ENCODE assay signal across 8 cellular contexts in the genomic region with DNA sequence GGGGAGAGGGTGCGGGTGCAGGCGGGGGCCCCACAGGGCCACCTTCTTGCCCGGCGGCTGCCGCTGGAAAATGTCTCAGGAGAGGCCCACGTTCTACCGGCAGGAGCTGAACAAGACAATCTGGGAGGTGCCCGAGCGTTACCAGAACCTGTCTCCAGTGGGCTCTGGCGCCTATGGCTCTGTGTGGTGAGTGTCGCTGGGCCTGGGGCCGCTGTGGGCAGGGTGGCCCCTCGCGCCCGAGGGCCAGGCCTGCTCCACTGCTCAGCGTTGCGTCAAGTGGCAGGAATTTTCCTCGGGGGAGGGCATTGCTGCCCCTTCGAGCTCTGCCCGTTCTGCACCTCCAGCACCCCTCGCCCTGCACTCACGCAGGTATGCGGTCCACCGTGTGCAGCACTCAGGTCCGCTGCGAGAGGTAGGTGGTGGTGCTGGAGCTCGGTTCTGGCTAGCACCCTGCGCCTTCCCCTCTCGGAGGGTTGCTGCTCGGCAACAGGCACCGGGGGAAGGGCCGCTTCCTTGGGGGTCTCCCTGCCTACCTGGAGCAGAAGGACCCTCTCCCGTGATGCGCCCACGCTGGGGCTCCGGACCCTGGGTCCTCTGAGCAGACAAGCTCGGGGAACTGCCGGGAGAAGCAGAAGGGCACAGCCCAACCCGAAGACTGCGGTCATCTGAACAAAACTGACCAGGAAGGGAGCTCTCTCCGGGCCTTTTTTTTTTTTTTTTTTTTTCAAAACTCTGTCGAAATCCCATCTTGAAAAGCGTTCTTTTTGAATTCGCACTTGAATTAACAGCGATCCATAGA. TPM values are rescaled to one million over a fixed set of nuclear protein-coding genes. Genes with fewer than 3 reads are reported as not detected.
DNase-seq lines count a peak whose midpoint lies in the region; ATAC-seq and TF ChIP-seq lines count a peak whose summit lies in the region.

No MANE protein-coding gene starts in this region.

- CTCF ChIA-PET in HCT116 (lab: Charles Lee) = interaction anchor here (0.8 to 1.6 kb wide), 7 partner anchors 10 to 96 kb away, joined by 3 to 9 read pairs (median 4); no protein-coding TSS in a partner anchor

- peak overlapping the region; percentile 98 for H3K4me3 ChIP-seq in GM08714 (ENCODE audit: low read length)
- peak overlapping the region; percentile 95 to 98 for H3K4me3 ChIP-seq in HCT116 (replicated peaks in 1 of 2; ENCODE audit: low read depth in 1 of 2, low read length in 2 of 2)
- H3K4me3 ChIP-seq in esophagus muscularis mucosa = peak overlapping the region; percentile 83 to 96 (median 95)

- H3K4me1 ChIP-seq in HCT116 (ENCODE audit: control insufficient read depth in 1 of 2, insufficient read depth in 2 of 2, low read length in 2 of 2) (peaks cover 4 to 21% of the 10 kb centered on the region in 2 experiments; a peak in 3 of 4 replicates), esophagus muscularis mucosa (peaks cover 20 to 50% (median 48%) of the 10 kb centered on the region in 4 donors)

- POLR2A ChIA-PET in HCT116 (lab: Charles Lee) = interaction anchor here (0.6 to 2.6 kb wide), 5 partner anchors 10 to 352 kb away, joined by 3 to 9 read pairs (median 4); no protein-coding TSS in a partner anchor

- no peaks in the 10 kb centered on the region for H3K9me3 Mint-ChIP-seq in naive B cell
- no peaks in the 10 kb centered on the region for H3K9me3 Mint-ChIP-seq in stimulated activated naive CD8-positive, alpha-beta T cell treated with anti-CD3 and anti-CD28 coated beads, Interleukin-15, amount 100 ng/mL, for 72 hours

- peak overlapping the region; percentile 84 for H3K4me2 ChIP-seq in HCT116 (ENCODE audit: low read length)

- H3K9me3 ChIP-seq in HCT116 (ENCODE audit: control insufficient read depth in 1 of 2, insufficient read depth in 1 of 2, low read depth in 1 of 2, low read length in 2 of 2) (no peaks in the 10 kb centered on the region), esophagus muscularis mucosa (no peaks in the 10 kb centered on the region)

- RAD21 ChIA-PET in HCT116 (lab: Charles Lee; ENCODE audit: low non-redundant PET in 1 of 2, low total read pairs in 2 of 2, uncharacterized antibody in 2 of 2, unreplicated experiment in 2 of 2) = interaction anchor here in 1 of 2 experiments (1.1 to 1.2 kb wide), 2 partner anchors 66 kb away, joined by 3 to 6 read pairs; no protein-coding TSS in a partner anchor

- ATAC-seq in HCT116 = peak; percentile 43
- ATAC-seq in naive B cell (ENCODE audit: low read depth in 2 of 2) = peak; percentile 32 to 38
- peak; percentile 44 for ATAC-seq in stimulated activated naive CD8-positive, alpha-beta T cell treated with anti-CD3 and anti-CD28 coated beads, Interleukin-15, amount 100 ng/mL, for 72 hours

- peak overlapping the region; percentile 84 to 98 (median 92) for H3K4me3 Mint-ChIP-seq in naive B cell
- H3K4me3 Mint-ChIP-seq in stimulated activated naive CD8-positive, alpha-beta T cell treated with anti-CD3 and anti-CD28 coated beads, Interleukin-15, amount 100 ng/mL, for 72 hours = peak overlapping the region; percentile 89 to 95

- H3K27ac ChIP-seq in HCT116 (ENCODE audit: low read depth, low read length) (peak overlapping the region; percentile 86), esophagus muscularis mucosa (replicated peaks in 1 of 4) (peak overlapping the region; percentile 92 to 96 (median 94))

- H3K36me3 ChIP-seq in HCT116 (ENCODE audit: control insufficient read depth in 1 of 2, insufficient read depth in 2 of 2, low read length in 2 of 2) (no peaks in the 10 kb centered on the region), esophagus muscularis mucosa (no peaks in the 10 kb centered on the region)

- no peak for TF ChIP-seq POLR2A in HCT116 (IDR thresholded peaks at IDR 0.05; ENCODE audit: borderline replicate concordance, extremely low read depth, insufficient read depth, insufficient read length)
- no peak for TF ChIP-seq POLR2A in esophagus muscularis mucosa (IDR thresholded peaks at IDR 0.05; ENCODE audit: low read depth)

- BruUV-seq in HCT116 (replicated peaks; lab: Mats Ljungman, UMichigan) = no TSS peak

- H3K9me2 ChIP-seq in HCT116 (ENCODE audit: insufficient read depth) = no peaks in the 10 kb centered on the region

- H3K27me3 ChIP-seq in HCT116 (ENCODE audit: insufficient read depth, low read length) (no peaks in the 10 kb centered on the region), esophagus muscularis mucosa (peaks cover 0 to 13% (median 5%) of the 10 kb centered on the region in 4 donors)

- H4K20me1 ChIP-seq in HCT116 (ENCODE audit: insufficient read depth) = no peaks in the 10 kb centered on the region

- peaks cover 32 to 60% (median 46%) of the 10 kb centered on the region in 3 donors for H3K4me1 Mint-ChIP-seq in naive B cell
- peaks cover 52% of the 10 kb centered on the region for H3K4me1 Mint-ChIP-seq in stimulated activated naive CD8-positive, alpha-beta T cell treated with anti-CD3 and anti-CD28 coated beads, Interleukin-15, amount 100 ng/mL, for 72 hours

- peaks cover 22 to 29% (median 26%) of the 10 kb centered on the region in 3 donors for H3K27me3 Mint-ChIP-seq in naive B cell
- peaks cover 28% of the 10 kb centered on the region for H3K27me3 Mint-ChIP-seq in stimulated activated naive CD8-positive, alpha-beta T cell treated with anti-CD3 and anti-CD28 coated beads, Interleukin-15, amount 100 ng/mL, for 72 hours

- TF ChIP-seq CTCF in HCT116 (IDR thresholded peaks at IDR 0.05 in 2 of 3, conservative IDR thresholded peaks at IDR 0.05 in 1 of 3; ENCODE audit: borderline replicate concordance in 1 of 3, insufficient read depth in 1 of 3, low read depth in 2 of 3, low read length in 2 of 3) (no peak), esophagus muscularis mucosa (IDR thresholded peaks at IDR 0.05) (no peak)

- H3K27ac Mint-ChIP-seq in naive B cell = peak overlapping the region; percentile 77 to 96 (median 88)
- H3K27ac Mint-ChIP-seq in stimulated activated naive CD8-positive, alpha-beta T cell treated with anti-CD3 and anti-CD28 coated beads, Interleukin-15, amount 100 ng/mL, for 72 hours = peak overlapping the region; percentile 95 to 97

- no peak for TF ChIP-seq RAD21 in HCT116 (IDR thresholded peaks at IDR 0.05; ENCODE audit: low read depth)

- peak overlapping the region; percentile 92 for H3K9ac ChIP-seq in HCT116 (ENCODE audit: low read length)

- WGBS in esophagus muscularis mucosa = 0% methylated on average over 21 of the region's 45 CpGs

- DNase-seq in HCT116 (ENCODE audit: low read depth, low spot score) (no peak), NCI-H1092 (lab: John Stamatoyannopoulos, UW) (peak; percentile 32), esophagus muscularis mucosa (ENCODE audit: extremely low spot score) (no peak), naive B cell (no peak), T1000 (lab: John Stamatoyannopoulos, UW) (no peak)
- DNase-seq in activated CD8-positive, alpha-beta memory T cell treated with anti-CD3 and anti-CD28 coated beads, Interleukin-2, amount 50 U/mL, for 4 hours = peak; percentile 39
- peak in 1 of 2 donors; percentile 59 for DNase-seq in stimulated activated naive CD8-positive, alpha-beta T cell treated with anti-CD3 and anti-CD28 coated beads, Interleukin-15, amount 100 ng/mL, for 72 hours

- H2AFZ ChIP-seq in HCT116 (ENCODE audit: low read depth, low read length, poor library complexity, severe bottlenecking) = no peak overlapping the region

- no peaks in the 10 kb centered on the region for H3K36me3 Mint-ChIP-seq in naive B cell

- intact Hi-C loops in HCT116 (cut with micrococcal nuclease) (no loop called here), esophagus muscularis mucosa (cut with DNase I) (loop anchor here (5.0 to 10.0 kb wide), 2 partner anchors 169 to 337 kb away; a partner anchor contains a TSS)

- TF ChIP-seq EP300 in esophagus muscularis mucosa (IDR thresholded peaks at IDR 0.05) = no peak

- peaks cover 54% of the 10 kb centered on the region for H3K79me2 ChIP-seq in HCT116 (ENCODE audit: insufficient read depth, low read length)

TF ChIP-seq in HCT116, 20 proteins besides CTCF, POLR2A, EP300 and RAD21:
- TF ChIP-seq, protein P1, sequence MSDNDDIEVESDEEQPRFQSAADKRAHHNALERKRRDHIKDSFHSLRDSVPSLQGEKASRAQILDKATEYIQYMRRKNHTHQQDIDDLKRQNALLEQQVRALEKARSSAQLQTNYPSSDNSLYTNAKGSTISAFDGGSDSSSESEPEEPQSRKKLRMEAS (IDR thresholded peaks at IDR 0.05) = no peak
- TF ChIP-seq ZFX (IDR thresholded peaks at IDR 0.05) = peak; percentile 91

RNA-seq across cellular contexts. Expression of a gene that starts 0.7 kb away (rescaled TPM):
- total RNA-seq in HCT116 (2021; ENCODE audit: unreplicated experiment) = 34.2 TPM
- polyA plus RNA-seq in HCT116 (2012) = 18.2 and 21.8 TPM in 2 replicates
- 10 to 100 TPM; 53.2 to 70.7 (median 66.9) TPM for total RNA-seq in esophagus muscularis mucosa
- polyA plus RNA-seq in naive B cell (ENCODE audit: low read depth in 6 of 6) = 10 to 100 TPM; 21.5 to 56.5 (median 46.4) TPM

RNA-seq across cellular contexts. Expression of a gene that starts 3.8 kb away (rescaled TPM):
- total RNA-seq in HCT116 (2021; ENCODE audit: unreplicated experiment) = not detected
- polyA plus RNA-seq in HCT116 (2012) = not detected in 2 replicates
- total RNA-seq in esophagus muscularis mucosa = under 1 TPM in 2 of 4 donors, not detected in 2; under 0.01 to 0.17 TPM
- not detected for polyA plus RNA-seq in naive B cell (ENCODE audit: low read depth in 6 of 6)

Comparison
In these comparisons a context has a peak if more than half of its experiments do, and no peak if none do; other contexts are left out.
1. DNase-seq: peak in NCI-H1092 (single experiment) and activated CD8-positive, alpha-beta memory T cell treated with anti-CD3 and anti-CD28 coated beads, Interleukin-2, amount 50 U/mL, for 4 hours (single experiment); none in HCT116 (single experiment), esophagus muscularis mucosa (single experiment), naive B cell (single experiment) and T1000 (single experiment).
2. Peak in every context shown above with its lines, with median percentiles within 50 percentile points of each other: H3K4me3 ChIP-seq and ATAC-seq.